In genomic region chr9:89826186-89826585, GRCh38 we compare ENCODE assay signal across 27 cellular contexts.
"Had no signal": no experiment of that assay in that cellular context is flagged by ENCODE, and none has a peak within 500 bp of the region (broad histone marks: within the 10 kb centered on the region; RNA-seq: fewer than 3 reads in every experiment).

No MANE protein-coding gene starts in this region.

- H3K36me3 ChIP-seq: brain microvascular endothelial cell, gastrocnemius medialis, heart right ventricle, WERI-Rb-1 had no signal

- H3K9me3 ChIP-seq: gastrocnemius medialis had no signal

- FAIRE-seq: astrocyte had no signal

- H3K27ac ChIP-seq: brain microvascular endothelial cell, gastrocnemius medialis, heart right ventricle, WERI-Rb-1 had no signal

- H3K27me3 ChIP-seq: brain microvascular endothelial cell, gastrocnemius medialis had no signal

- H3K4me1 ChIP-seq: gastrocnemius medialis had no signal

- DNase-seq: activated B cell treated with CpG ODN at 0.5 μM for 24 hours; activated CD4-positive, alpha-beta T cell treated with anti-CD3 and anti-CD28 coated beads for 48 hours; activated CD4-positive, alpha-beta T cell treated with anti-CD3 and anti-CD28 coated beads, Interleukin-2, amount 50 U/mL, for 1 hour; activated CD4-positive, alpha-beta T cell treated with anti-CD3 and anti-CD28 coated beads, Interleukin-2, amount 50 U/mL, for 48 hours; activated CD8-positive, alpha-beta memory T cell treated with anti-CD3 and anti-CD28 coated beads, Interleukin-2, amount 10 ng/mL, durations not matched to agents 7 days and 5 days; activated CD8-positive, alpha-beta memory T cell treated with anti-CD3 and anti-CD28 coated beads, Interleukin-2, amount 50 U/mL, for 4 hours; activated CD8-positive, alpha-beta T cell treated with anti-CD3 and anti-CD28 coated beads for 36 hours; activated gamma-delta T cell; activated naive CD4-positive, alpha-beta T cell treated with anti-CD3 and anti-CD28 coated beads, Interleukin-2, amount 50 U/mL, for 16 hours; activated naive CD4-positive, alpha-beta T cell treated with Interleukin-2 at 50 U/mL for 16 hours; activated T-cell treated with anti-CD3 and anti-CD28 coated beads for 4 hours; activated T-cell treated with anti-CD3 and anti-CD28 coated beads, Interleukin-2, amount 50 U/mL, for 24 hours; activated T-cell treated with anti-CD3 and anti-CD28 coated beads, Interleukin-2, amount 50 U/mL, for 72 hours; amniotic stem cell; anterior cingulate cortex; brain microvascular endothelial cell; caudate nucleus; cortex of kidney; effector CD8-positive, alpha-beta T cell; foreskin fibroblast; gastrocnemius medialis; heart right ventricle; T-helper 1 cell; T-helper 17 cell; T1000; WERI-Rb-1 had no signal

- H3K4me3 ChIP-seq: gastrocnemius medialis, heart right ventricle had no signal
